23 cellular contexts compared by ENCODE assay signal in the genomic region with DNA sequence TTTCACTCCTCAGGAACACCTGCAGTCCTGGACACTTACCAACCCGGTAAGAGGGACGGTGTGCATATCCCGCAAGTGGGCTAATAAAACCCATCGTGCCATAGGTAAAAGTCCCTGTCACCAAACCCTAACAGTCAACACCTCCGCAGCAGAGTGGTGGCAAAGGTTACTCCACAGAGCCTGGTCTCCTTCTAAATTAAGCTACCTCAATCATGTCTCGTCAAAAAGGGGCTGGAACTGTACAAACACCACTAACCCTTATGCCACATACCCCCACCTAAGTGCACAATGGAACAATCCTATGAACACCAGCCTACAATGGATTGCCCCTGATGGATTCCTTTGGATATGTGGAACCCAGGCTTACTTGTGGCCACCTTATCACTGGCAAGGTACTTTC. TPM values are rescaled to one million over a fixed set of nuclear protein-coding genes. Genes with fewer than 3 reads are reported as not detected.
DNase-seq lines count a peak whose midpoint lies in the region; ATAC-seq, FAIRE-seq and TF ChIP-seq lines count a peak whose summit lies in the region.
"Had no signal": no experiment of that assay in that cellular context is flagged by ENCODE, and none has a peak within 500 bp of the region (broad histone marks: within the 10 kb centered on the region; RNA-seq: fewer than 3 reads in every experiment).

No MANE protein-coding gene starts in this region.

- H3K27me3 ChIP-seq in HepG2 (ENCODE audit: control insufficient read depth in 1 of 2, insufficient read depth in 2 of 2, low read length in 2 of 2) (no peaks in the 10 kb centered on the region; a peak in 1 of 5 replicates), right lobe of liver (no peaks in the 10 kb centered on the region), mesenchymal stem cell (ENCODE audit: control insufficient read depth in 1 of 2, insufficient read depth in 1 of 2, low read length in 2 of 2) (no peaks in the 10 kb centered on the region)
- H3K27me3 ChIP-seq: BE2C, BLaER1 had no signal

- POLR2A ChIA-PET in HepG2 (lab: Yijun Ruan, JAX): no interaction called here
- POLR2A ChIA-PET in HEK293 (lab: Yijun Ruan, JAX): no interaction called here

- no peak overlapping the region for H3K4me3 ChIP-seq in HepG2 (replicated peaks in 1 of 3; ENCODE audit: insufficient read depth in 1 of 3, low read depth in 2 of 3, low read length in 3 of 3)
- no peak overlapping the region for H3K4me3 ChIP-seq in right lobe of liver
- no peak overlapping the region for H3K4me3 ChIP-seq in HEK293 (ENCODE audit: low read depth, low read length)
- H3K4me3 ChIP-seq in mesenchymal stem cell (ENCODE audit: insufficient read depth in 1 of 2, low read depth in 1 of 2, low read length in 2 of 2): no peak overlapping the region
- H3K4me3 ChIP-seq in kidney (ENCODE audit: low read length in 2 of 2): no peak overlapping the region
- H3K4me3 ChIP-seq: BLaER1 had no signal

- TF ChIP-seq EP300 in HepG2 (IDR thresholded peaks at IDR 0.05; ENCODE audit: low read depth in 2 of 2, low read length in 2 of 2): no peak
- no peak for TF ChIP-seq EP300 in HepG2 (CRISPR knock-in tag; IDR thresholded peaks at IDR 0.05; ENCODE audit: borderline replicate concordance)

- H3K36me3 ChIP-seq in HepG2 (replicated peaks in 1 of 2; ENCODE audit: control insufficient read depth in 1 of 2, insufficient read depth in 2 of 2, low read length in 2 of 2) (no peaks in the 10 kb centered on the region), right lobe of liver (no peaks in the 10 kb centered on the region), HEK293 (ENCODE audit: control insufficient read depth in 2 of 2, insufficient read depth in 1 of 2, low read length in 2 of 2) (no peaks in the 10 kb centered on the region), mesenchymal stem cell (ENCODE audit: control insufficient read depth in 1 of 2, insufficient read depth in 2 of 2, low read depth in 1 of 2, low read length in 2 of 2) (no peaks in the 10 kb centered on the region), kidney (ENCODE audit: control insufficient read depth in 1 of 2, insufficient read depth in 2 of 2, low read length in 2 of 2) (no peaks in the 10 kb centered on the region)
- H3K36me3 ChIP-seq: BE2C had no signal

- H3K4me1 ChIP-seq in HepG2 (ENCODE audit: insufficient read depth, low read length) (peaks cover 12% of the 10 kb centered on the region; the same call in 1 of the 2 replicates), right lobe of liver (no peaks in the 10 kb centered on the region), HEK293 (ENCODE audit: control insufficient read depth, insufficient read depth, low read length) (no peaks in the 10 kb centered on the region), mesenchymal stem cell (ENCODE audit: control insufficient read depth, insufficient read depth, low read depth, low read length) (peaks cover 3% of the 10 kb centered on the region), kidney (ENCODE audit: control insufficient read depth in 1 of 2, insufficient read depth in 1 of 2, low read depth in 1 of 2, low read length in 2 of 2) (no peaks in the 10 kb centered on the region)
- H3K4me1 ChIP-seq: BE2C, Caco-2 had no signal

- no peaks in the 10 kb centered on the region for H4K20me1 ChIP-seq in HepG2 (ENCODE audit: insufficient read depth, low read length)
- H4K20me1 ChIP-seq: BLaER1 had no signal

- TF ChIP-seq RAD21 in HepG2 (CRISPR knock-in tag; IDR thresholded peaks at IDR 0.05): no peak

- no peaks in the 10 kb centered on the region for H3K79me1 ChIP-seq in mesenchymal stem cell (replicated peaks; ENCODE audit: low read length, poor library complexity, severe bottlenecking)

- FAIRE-seq in HepG2 (lab: Jason Lieb, UNC) (no peak), kidney (lab: Jason Lieb, UNC) (no peak)
- FAIRE-seq: A204.1, D721Med, G401.6, GM12891, GM19239 had no signal

- peak overlapping the region; percentile 29 for H4K8ac ChIP-seq in mesenchymal stem cell (ENCODE audit: low read length)

- no peak for TF ChIP-seq POLR2A in HepG2 (IDR thresholded peaks at IDR 0.05; ENCODE audit: insufficient read depth in 1 of 2, low read depth in 2 of 2, low read length in 2 of 2)
- TF ChIP-seq POLR2A in right lobe of liver (IDR thresholded peaks at IDR 0.05): no peak

- H2BK15ac ChIP-seq in mesenchymal stem cell (ENCODE audit: low read depth, poor library complexity, severe bottlenecking): no peak overlapping the region

- H3K4me2 ChIP-seq in HepG2 (ENCODE audit: low read depth, low read length): no peak overlapping the region
- no peak overlapping the region for H3K4me2 ChIP-seq in mesenchymal stem cell (ENCODE audit: low read length, poor library complexity, severe bottlenecking)
- H3K4me2 ChIP-seq: BLaER1 had no signal

- no peak overlapping the region for H3K4ac ChIP-seq in mesenchymal stem cell (ENCODE audit: low read depth in 1 of 2, low read length in 2 of 2)

- H3K23ac ChIP-seq in mesenchymal stem cell (ENCODE audit: low read length in 2 of 2): no peak overlapping the region

- WGBS in HepG2 (ENCODE audit: low lambda C conversion rate): 28% methylated on average over 6 of the region's 6 CpGs
- 92% methylated on average over 5 of the region's 6 CpGs for WGBS in right lobe of liver (ENCODE audit: insufficient coverage, low coverage, low lambda C conversion rate, missing lambda C conversion rate)
- 89% methylated on average over 6 of the region's 6 CpGs for WGBS in mesenchymal stem cell

- H3K9me3 ChIP-seq in HepG2 (ENCODE audit: low read length): peaks cover 4% of the 10 kb centered on the region; the same call in 1 of the 2 replicates
- peaks cover 0 to 2% (median 0%) of the 10 kb centered on the region in 4 donors for H3K9me3 ChIP-seq in right lobe of liver
- H3K9me3 ChIP-seq in HEK293 (ENCODE audit: control insufficient read depth, insufficient read depth, low read depth, low read length): no peaks in the 10 kb centered on the region
- peaks cover 17% of the 10 kb centered on the region for H3K9me3 ChIP-seq in mesenchymal stem cell (ENCODE audit: control insufficient read depth, low read length)
- H3K9me3 ChIP-seq in kidney (ENCODE audit: control insufficient read depth in 1 of 2, low read length in 2 of 2): no peaks in the 10 kb centered on the region

- no peak overlapping the region for H3K18ac ChIP-seq in mesenchymal stem cell (ENCODE audit: low read depth in 1 of 2, low read length in 2 of 2)

- no peak overlapping the region for H2BK120ac ChIP-seq in mesenchymal stem cell (ENCODE audit: low read depth, low read length)

- intact Hi-C loops in HepG2 (cut with micrococcal nuclease; ENCODE audit: unreplicated experiment) (no loop called here), right lobe of liver (cut with DNase I) (no loop called here), kidney (cut with DNase I) (no loop called here)

- H3K14ac ChIP-seq in mesenchymal stem cell (ENCODE audit: low read length in 2 of 2): no peak overlapping the region

- peak overlapping the region; percentile 17 for H2AK5ac ChIP-seq in mesenchymal stem cell (ENCODE audit: low read length, severe bottlenecking)

- H4K91ac ChIP-seq in mesenchymal stem cell (ENCODE audit: low read length): no peak overlapping the region

- H3K79me2 ChIP-seq in HepG2 (ENCODE audit: insufficient read depth, low read length): no peaks in the 10 kb centered on the region

- CTCF ChIA-PET in HepG2 (lab: Yijun Ruan, JAX; ENCODE audit: low intra/inter-chr PET ratio, low total read pairs) (no interaction called here), HEK293 (lab: Yijun Ruan, JAX) (no interaction called here)

- no peak for DNase-seq in HepG2 (ENCODE audit: low spot score)
- no peak for DNase-seq in right lobe of liver
- no peak for DNase-seq in mesenchymal stem cell
- DNase-seq in kidney: no peak
- no peak for DNase-seq in NCI-H2227 (lab: John Stamatoyannopoulos, UW; ENCODE audit: unreplicated experiment)
- DNase-seq: 8988T; ACHN; BE2C; C1 segment of cervical spinal cord; Caco-2; Calu3; CD4-positive, alpha-beta T cell; CD8-positive, alpha-beta T cell; DMS79 treated with DMSO at 0.1 percent for 48 hours; GF-D8 had no signal

- H2AFZ ChIP-seq in HepG2 (ENCODE audit: low read length) (no peak overlapping the region), mesenchymal stem cell (ENCODE audit: low read depth, low read length) (no peak overlapping the region)

- H3K9ac ChIP-seq in HepG2 (ENCODE audit: insufficient read depth, low read depth, low read length) (no peak overlapping the region), mesenchymal stem cell (ENCODE audit: low read length) (no peak overlapping the region), kidney (ENCODE audit: low read length in 2 of 2) (no peak overlapping the region)
- H3K9ac ChIP-seq: BLaER1 had no signal

- no peak overlapping the region for H2BK12ac ChIP-seq in mesenchymal stem cell (ENCODE audit: low read length in 2 of 2)

- H2BK5ac ChIP-seq in mesenchymal stem cell (ENCODE audit: low read depth, low read length, poor library complexity, severe bottlenecking): no peak overlapping the region

- ATAC-seq in HepG2: no peak
- ATAC-seq in right lobe of liver: no peak
- no peak for ATAC-seq in HG02852 (IDR thresholded peaks at IDR 0.05; ENCODE audit: unreplicated experiment)
- ATAC-seq: CD8-positive, alpha-beta T cell had no signal

- no peak for TF ChIP-seq CTCF in HepG2 (CRISPR knock-in tag; IDR thresholded peaks at IDR 0.05)
- TF ChIP-seq CTCF in right lobe of liver (IDR thresholded peaks at IDR 0.05): no peak
- TF ChIP-seq CTCF in HEK293 (tag by site-specific recombination; IDR thresholded peaks at IDR 0.05): no peak
- no peak for TF ChIP-seq CTCF in kidney (IDR thresholded peaks at IDR 0.05; ENCODE audit: borderline replicate concordance, extremely low read depth, insufficient read depth)

- in situ Hi-C loops in HepG2 (cut with HindIII; ENCODE audit: extremely low pct_ligation_motif_present, low pct_unique_long_range_greater_than_20kb): no loop called here

- H3K27ac ChIP-seq in HepG2 (ENCODE audit: extremely low read length, insufficient read depth, low read length) (no peak overlapping the region), right lobe of liver (no peak overlapping the region), HEK293 (ENCODE audit: extremely low read depth, low read depth, low read length) (no peak overlapping the region), mesenchymal stem cell (ENCODE audit: low read length, poor library complexity, severe bottlenecking) (no peak overlapping the region), kidney (ENCODE audit: low read depth in 2 of 2, low read length in 2 of 2) (no peak overlapping the region)
- H3K27ac ChIP-seq: BLaER1 had no signal

- no TSS peak for BruUV-seq in HepG2 (replicated peaks; lab: Mats Ljungman, UMichigan)

RNA-seq across cellular contexts. Expression of a gene that starts 9.6 kb away (rescaled TPM):
- total RNA-seq in HepG2 (2016; rRNA removed; fragmentation: Illumina TruSeq; extraction: Trizol) (89.9 and 123 TPM in 2 replicates), right lobe of liver (10 to 100 TPM in 3 of 6 experiments, 1 to 10 TPM in 3; 6.9 to 18.1 (median 9.7) TPM), kidney (93.8 TPM)
- total RNA-seq in HepG2 (2016; cell fraction: cytosol; rRNA removed; fragmentation: Illumina TruSeq; extraction: Trizol; ENCODE audit: low read depth): 18.6 and 21.8 TPM in 2 replicates
- 90.1 and 128 TPM in 2 replicates for total RNA-seq in HepG2 (2016; cell fraction: insoluble cytoplasmic fraction; rRNA removed; fragmentation: Illumina TruSeq; extraction: Trizol)
- total RNA-seq in HepG2 (2016; cell fraction: membrane; rRNA removed; fragmentation: Illumina TruSeq; extraction: Trizol): 35.9 and 44.9 TPM in 2 replicates
- 54.7 and 57.3 TPM in 2 replicates for total RNA-seq in HepG2 (2016; cell fraction: nucleus; rRNA removed; fragmentation: Illumina TruSeq; extraction: Trizol)
- polyA plus RNA-seq in HepG2 (2011; rRNA removed) (110 and 133 TPM in 2 replicates), kidney (ENCODE audit: insufficient read depth, low read depth, low replicate concordance) (183 TPM)
- polyA plus RNA-seq in HepG2 (2011; cell fraction: cytosol; rRNA removed): 110 and 134 TPM in 2 replicates
- polyA plus RNA-seq in HepG2 (2011; cell fraction: nucleus; rRNA removed): 174 and 175 TPM in 2 replicates
- polyA plus RNA-seq in HepG2 (2012): 75.6 and 118 TPM in 2 replicates
- polyA plus RNA-seq in HepG2 (2016; cell fraction: cytosol; fragmentation: Illumina TruSeq; extraction: Trizol; ENCODE audit: low read depth): 34.8 and 35.7 TPM in 2 replicates
- polyA plus RNA-seq in HepG2 (2016; cell fraction: insoluble cytoplasmic fraction; fragmentation: Illumina TruSeq; extraction: Trizol; ENCODE audit: low read depth): 202 TPM in 2 replicates
- polyA plus RNA-seq in HepG2 (2016; cell fraction: membrane; fragmentation: Illumina TruSeq; extraction: Trizol; ENCODE audit: low read depth): 50.2 and 53.2 TPM in 2 replicates
- polyA plus RNA-seq in HepG2 (2016; cell fraction: nucleus; fragmentation: Illumina TruSeq; extraction: Trizol; ENCODE audit: insufficient read depth, low read depth): 130 and 138 TPM in 2 replicates
- polyA minus RNA-seq in HepG2 (2011; rRNA and poly(A)+ RNA removed; ENCODE audit: low replicate concordance): 62.1 and 271 TPM in 2 replicates
- polyA minus RNA-seq in HepG2 (2011; cell fraction: cytosol; rRNA and poly(A)+ RNA removed): 22.2 and 30.0 TPM in 2 replicates
- 30.1 and 34.6 TPM in 2 replicates for polyA minus RNA-seq in HepG2 (2011; cell fraction: nucleus; rRNA and poly(A)+ RNA removed)
- polyA plus RNA-seq in mesenchymal stem cell (2013, experiment 1 of 2): 236 TPM
- 247 TPM for polyA plus RNA-seq in mesenchymal stem cell (2013, experiment 2 of 2)

RNA-seq across cellular contexts. Expression of a gene that starts 58.9 kb away (rescaled TPM):
- 124 and 175 TPM in 2 replicates for total RNA-seq in HepG2 (2016; rRNA removed; fragmentation: Illumina TruSeq; extraction: Trizol)
- total RNA-seq in HepG2 (2016; cell fraction: cytosol; rRNA removed; fragmentation: Illumina TruSeq; extraction: Trizol; ENCODE audit: low read depth): 27.1 and 31.4 TPM in 2 replicates
- total RNA-seq in HepG2 (2016; cell fraction: insoluble cytoplasmic fraction; rRNA removed; fragmentation: Illumina TruSeq; extraction: Trizol): 133 and 188 TPM in 2 replicates
- 39.0 and 40.9 TPM in 2 replicates for total RNA-seq in HepG2 (2016; cell fraction: membrane; rRNA removed; fragmentation: Illumina TruSeq; extraction: Trizol)
- total RNA-seq in HepG2 (2016; cell fraction: nucleus; rRNA removed; fragmentation: Illumina TruSeq; extraction: Trizol): 53.1 and 55.3 TPM in 2 replicates
- polyA plus RNA-seq in HepG2 (2011; rRNA removed): 8.8 and 14.2 TPM in 2 replicates
- 9.4 and 12.0 TPM in 2 replicates for polyA plus RNA-seq in HepG2 (2011; cell fraction: cytosol; rRNA removed)
- 4.4 and 5.1 TPM in 2 replicates for polyA plus RNA-seq in HepG2 (2011; cell fraction: nucleus; rRNA removed)
- 18.1 and 45.4 TPM in 2 replicates for polyA plus RNA-seq in HepG2 (2012)
- 20.9 and 22.4 TPM in 2 replicates for polyA plus RNA-seq in HepG2 (2016; cell fraction: cytosol; fragmentation: Illumina TruSeq; extraction: Trizol; ENCODE audit: low read depth)
- polyA plus RNA-seq in HepG2 (2016; cell fraction: insoluble cytoplasmic fraction; fragmentation: Illumina TruSeq; extraction: Trizol; ENCODE audit: low read depth): 152 and 168 TPM in 2 replicates
- 29.1 and 36.2 TPM in 2 replicates for polyA plus RNA-seq in HepG2 (2016; cell fraction: membrane; fragmentation: Illumina TruSeq; extraction: Trizol; ENCODE audit: low read depth)
- 89.8 and 96.1 TPM in 2 replicates for polyA plus RNA-seq in HepG2 (2016; cell fraction: nucleus; fragmentation: Illumina TruSeq; extraction: Trizol; ENCODE audit: insufficient read depth, low read depth)
- 2.2 and 5.8 TPM in 2 replicates for polyA minus RNA-seq in HepG2 (2011; rRNA and poly(A)+ RNA removed; ENCODE audit: low replicate concordance)
- polyA minus RNA-seq in HepG2 (2011; cell fraction: cytosol; rRNA and poly(A)+ RNA removed): 8.0 TPM in 2 replicates
- polyA minus RNA-seq in HepG2 (2011; cell fraction: nucleus; rRNA and poly(A)+ RNA removed): 3.2 and 4.4 TPM in 2 replicates
- 100 to 1,000 TPM in 3 of 6 experiments, 10 to 100 TPM in 1, 1 to 10 TPM in 2; 1.8 to 673 (median 306) TPM for total RNA-seq in right lobe of liver
- 0.19 TPM for polyA plus RNA-seq in mesenchymal stem cell (2013, experiment 1 of 2)
- 0.19 TPM for polyA plus RNA-seq in mesenchymal stem cell (2013, experiment 2 of 2)
- 1.8 TPM for total RNA-seq in kidney
- 2.2 TPM for polyA plus RNA-seq in kidney (ENCODE audit: insufficient read depth, low read depth, low replicate concordance)
- total RNA-seq: CD4-positive, alpha-beta T cell; CD8-positive, alpha-beta T cell had no signal
